In the genomic region with DNA sequence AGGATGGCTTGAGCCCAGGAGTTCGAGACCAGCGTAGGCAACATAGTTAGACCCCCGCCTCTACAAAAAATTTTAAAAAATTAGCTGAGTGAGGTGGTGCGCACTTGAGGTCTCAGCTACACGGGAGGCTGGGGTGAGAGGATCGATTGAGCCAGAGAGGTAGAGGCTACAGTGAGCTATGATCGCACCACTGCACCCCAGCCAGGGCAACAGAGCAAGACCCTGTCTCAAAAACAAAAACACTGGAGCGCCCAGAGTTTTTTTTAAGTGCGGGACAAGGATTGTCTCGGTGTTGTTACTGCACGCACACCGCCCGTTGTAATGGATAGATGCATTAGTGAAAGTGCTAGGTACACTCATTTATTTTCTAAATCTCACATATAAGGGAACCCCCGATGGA, we compare ENCODE assay signal across 9 cellular contexts. TPM values are rescaled to one million over a fixed set of nuclear protein-coding genes. Genes with fewer than 3 reads are reported as not detected.
A peak's percentile ranks its signal among the peaks of the same experiment; 100 is the strongest.
DNase-seq lines count a peak whose midpoint lies in the region; ATAC-seq lines count a peak whose summit lies in the region.
"Had no signal": no experiment of that assay in that cellular context is flagged by ENCODE, and none has a peak within 500 bp of the region (broad histone marks: within the 10 kb centered on the region; RNA-seq: fewer than 3 reads in every experiment).

No MANE protein-coding gene starts in this region.

- CTCF ChIA-PET in activated CD4-positive, alpha-beta T cell treated with anti-CD3 and anti-CD28 coated beads for 36 hours (lab: Charles Lee): interaction anchor here (0.6 to 1.4 kb wide), 8 partner anchors 14 to 197 kb away, joined by 3 to 5 read pairs (median 3); no protein-coding TSS in a partner anchor

- intact Hi-C loops in activated CD4-positive, alpha-beta T cell treated with anti-CD3 and anti-CD28 coated beads for 36 hours (cut with DNase I, micrococcal nuclease): loop anchor here in 1 of 2 experiments (5.0 kb wide), 1 partner anchor 39 kb away; no protein-coding TSS in a partner anchor
- intact Hi-C loops in activated T-helper 1 cell treated with anti-CD3 and anti-CD28 coated beads, Interleukin-12 subunit alpha, Interleukin-12 subunit beta, Interleukin-2, Interleukin-4 antibody, amounts not matched to agents 30 ng/mL and 10 ng/mL and 1 ng/mL, durations not matched to agents 14 hours and 24 hours and 36 hours (cut with micrococcal nuclease): no loop called here

- H3K9ac ChIP-seq in iPS-20b (ENCODE audit: low read depth, low read length) (no peak overlapping the region; the same call in 1 of the 2 replicates), subcutaneous abdominal adipose tissue (ENCODE audit: low read length in 5 of 5) (peak overlapping the region in 4 of 5 donors; percentile 52 to 66 (median 59))

- H3K4me3 Mint-ChIP-seq in activated CD4-positive, alpha-beta T cell treated with anti-CD3 and anti-CD28 coated beads for 36 hours: peak overlapping the region; percentile 70
- peak overlapping the region; percentile 75 for H3K4me3 Mint-ChIP-seq in activated T-helper 1 cell treated with anti-CD3 and anti-CD28 coated beads, Interleukin-12 subunit alpha, Interleukin-12 subunit beta, Interleukin-2, Interleukin-4 antibody, amounts not matched to agents 30 ng/mL and 10 ng/mL and 1 ng/mL, durations not matched to agents 14 hours and 24 hours and 36 hours

- H3K27me3 Mint-ChIP-seq in activated CD4-positive, alpha-beta T cell treated with anti-CD3 and anti-CD28 coated beads for 36 hours: no peaks in the 10 kb centered on the region
- no peaks in the 10 kb centered on the region for H3K27me3 Mint-ChIP-seq in activated T-helper 1 cell treated with anti-CD3 and anti-CD28 coated beads, Interleukin-12 subunit alpha, Interleukin-12 subunit beta, Interleukin-2, Interleukin-4 antibody, amounts not matched to agents 30 ng/mL and 10 ng/mL and 1 ng/mL, durations not matched to agents 14 hours and 24 hours and 36 hours (ENCODE audit: insufficient read depth)

- no peaks in the 10 kb centered on the region for H3K9me3 Mint-ChIP-seq in activated CD4-positive, alpha-beta T cell treated with anti-CD3 and anti-CD28 coated beads for 36 hours (ENCODE audit: low read depth)
- H3K9me3 Mint-ChIP-seq in activated T-helper 1 cell treated with anti-CD3 and anti-CD28 coated beads, Interleukin-12 subunit alpha, Interleukin-12 subunit beta, Interleukin-2, Interleukin-4 antibody, amounts not matched to agents 30 ng/mL and 10 ng/mL and 1 ng/mL, durations not matched to agents 14 hours and 24 hours and 36 hours: no peaks in the 10 kb centered on the region

- peaks cover 25% of the 10 kb centered on the region for H3K4me1 ChIP-seq in iPS-20b (ENCODE audit: insufficient read depth, low read length)
- H3K4me1 ChIP-seq in subcutaneous abdominal adipose tissue (ENCODE audit: control insufficient read depth in 5 of 5, insufficient read depth in 5 of 5, low read length in 5 of 5): peaks cover 4 to 36% (median 31%) of the 10 kb centered on the region in 5 donors
- H3K4me1 ChIP-seq: BE2C had no signal

- H3K4me3 ChIP-seq in iPS-20b (ENCODE audit: low read length) (peak overlapping the region; percentile 82), subcutaneous abdominal adipose tissue (ENCODE audit: low read depth in 1 of 5, low read length in 5 of 5) (peak overlapping the region; percentile 68 to 72 (median 69))

- DNase-seq in activated CD4-positive, alpha-beta T cell treated with anti-CD3 and anti-CD28 coated beads for 36 hours: no peak
- no peak for DNase-seq in activated CD4-positive, alpha-beta T cell treated with anti-CD3 and anti-CD28 coated beads for 1 hour
- DNase-seq in activated T-helper 1 cell treated with anti-CD3 and anti-CD28 coated beads, Interleukin-12 subunit alpha, Interleukin-12 subunit beta, Interleukin-2, Interleukin-4 antibody, amounts not matched to agents 30 ng/mL and 10 ng/mL and 1 ng/mL, durations not matched to agents 14 hours and 24 hours and 36 hours (ENCODE audit: low spot score): no peak
- no peak for DNase-seq in inferior parietal cortex (ENCODE audit: extremely low spot score)
- DNase-seq in pons (ENCODE audit: low spot score): no peak
- no peak for DNase-seq in OCI-M2 (lab: John Stamatoyannopoulos, UW; ENCODE audit: unreplicated experiment)

- ATAC-seq in activated CD4-positive, alpha-beta T cell treated with anti-CD3 and anti-CD28 coated beads for 36 hours: no peak

- POLR2A ChIA-PET in activated CD4-positive, alpha-beta T cell treated with anti-CD3 and anti-CD28 coated beads for 36 hours (lab: Charles Lee): no interaction called here

- H3K4me1 Mint-ChIP-seq in activated CD4-positive, alpha-beta T cell treated with anti-CD3 and anti-CD28 coated beads for 36 hours: peaks cover 70% of the 10 kb centered on the region
- peaks cover 59% of the 10 kb centered on the region for H3K4me1 Mint-ChIP-seq in activated T-helper 1 cell treated with anti-CD3 and anti-CD28 coated beads, Interleukin-12 subunit alpha, Interleukin-12 subunit beta, Interleukin-2, Interleukin-4 antibody, amounts not matched to agents 30 ng/mL and 10 ng/mL and 1 ng/mL, durations not matched to agents 14 hours and 24 hours and 36 hours (ENCODE audit: low read depth)

- no peaks in the 10 kb centered on the region for H3K36me3 ChIP-seq in iPS-20b (ENCODE audit: insufficient read depth, low read depth, low read length)
- H3K36me3 ChIP-seq in subcutaneous abdominal adipose tissue (ENCODE audit: control insufficient read depth in 5 of 5, insufficient read depth in 5 of 5, low read length in 5 of 5): no peaks in the 10 kb centered on the region
- H3K36me3 ChIP-seq: BE2C had no signal

- H3K36me3 Mint-ChIP-seq in activated CD4-positive, alpha-beta T cell treated with anti-CD3 and anti-CD28 coated beads for 36 hours (ENCODE audit: low read depth): peaks cover 31% of the 10 kb centered on the region
- H3K36me3 Mint-ChIP-seq in activated T-helper 1 cell treated with anti-CD3 and anti-CD28 coated beads, Interleukin-12 subunit alpha, Interleukin-12 subunit beta, Interleukin-2, Interleukin-4 antibody, amounts not matched to agents 30 ng/mL and 10 ng/mL and 1 ng/mL, durations not matched to agents 14 hours and 24 hours and 36 hours (ENCODE audit: low read depth): peaks cover 24% of the 10 kb centered on the region

- H3K27ac Mint-ChIP-seq in activated CD4-positive, alpha-beta T cell treated with anti-CD3 and anti-CD28 coated beads for 36 hours: peak overlapping the region; percentile 77
- H3K27ac Mint-ChIP-seq in activated T-helper 1 cell treated with anti-CD3 and anti-CD28 coated beads, Interleukin-12 subunit alpha, Interleukin-12 subunit beta, Interleukin-2, Interleukin-4 antibody, amounts not matched to agents 30 ng/mL and 10 ng/mL and 1 ng/mL, durations not matched to agents 14 hours and 24 hours and 36 hours: peak overlapping the region; percentile 70

- no peaks in the 10 kb centered on the region for H3K9me3 ChIP-seq in iPS-20b (ENCODE audit: insufficient read depth, low read depth, low read length)
- no peaks in the 10 kb centered on the region for H3K9me3 ChIP-seq in subcutaneous abdominal adipose tissue (ENCODE audit: control insufficient read depth in 5 of 5, low read length in 5 of 5)
- H3K9me3 ChIP-seq: BE2C had no signal

- H3K27ac ChIP-seq in iPS-20b (ENCODE audit: low read length) (no peak overlapping the region), subcutaneous abdominal adipose tissue (ENCODE audit: low read depth, low read length) (no peak overlapping the region)

- peaks cover 41% of the 10 kb centered on the region for H3K27me3 ChIP-seq in iPS-20b (ENCODE audit: insufficient read depth, low read length)
- H3K27me3 ChIP-seq in subcutaneous abdominal adipose tissue (ENCODE audit: control insufficient read depth in 5 of 5, insufficient read depth in 4 of 5, low read length in 5 of 5): no peaks in the 10 kb centered on the region

RNA-seq across cellular contexts. Expression of a gene that starts 37.1 kb away (rescaled TPM):
- total RNA-seq in activated CD4-positive, alpha-beta T cell treated with anti-CD3 and anti-CD28 coated beads for 36 hours: 100 to 1,000 TPM in 1 of 2 experiments, 10 to 100 TPM in 1; 96.4 to 114 TPM
- 287 and 291 TPM in 2 replicates for total RNA-seq in activated T-helper 1 cell treated with anti-CD3 and anti-CD28 coated beads, Interleukin-12 subunit alpha, Interleukin-12 subunit beta, Interleukin-2, Interleukin-4 antibody, amounts not matched to agents 30 ng/mL and 10 ng/mL and 1 ng/mL, durations not matched to agents 14 hours and 24 hours and 36 hours
